In genomic region chr3:42547401-42547945, GRCh38 we compare ENCODE assay signal across 8 cellular contexts. TPM values are rescaled to one million over a fixed set of nuclear protein-coding genes. Genes with fewer than 3 reads are reported as not detected.
DNase-seq lines count a peak whose midpoint lies in the region; ATAC-seq and TF ChIP-seq lines count a peak whose summit lies in the region.

No MANE protein-coding gene starts in this region.

- DNase-seq in M059J (ENCODE audit: low read depth): peak; percentile 36
- peak; percentile 58 for DNase-seq in brain microvascular endothelial cell
- peak; percentile 53 for DNase-seq in iris pigment epithelial cell (ENCODE audit: low read depth)
- peak; percentile 15 to 49 for DNase-seq in stimulated activated CD4-positive, alpha-beta T cell treated with anti-CD3 and anti-CD28 coated beads, Interleukin-15, amount 100 ng/mL, for 48 hours (ENCODE audit: low read depth in 2 of 2)

- peaks cover 10% of the 10 kb centered on the region for H3K36me3 ChIP-seq in brain microvascular endothelial cell (replicated peaks)

- no peak overlapping the region for H3K27ac ChIP-seq in 22Rv1
- H3K27ac ChIP-seq in VCaP: peak overlapping the region; percentile 99
- H3K27ac ChIP-seq in brain microvascular endothelial cell: no peak overlapping the region

- H3K27me3 ChIP-seq in brain microvascular endothelial cell (replicated peaks): no peaks in the 10 kb centered on the region

- in situ Hi-C loops in brain microvascular endothelial cell (cut with HindIII; ENCODE audit: low pct_ligation_motif_present, low sequenced_read_pairs): no loop called here

- no peak overlapping the region for H3K4me3 ChIP-seq in brain microvascular endothelial cell (ENCODE audit: low read depth, low read length)

- TF ChIP-seq CTCF in 22Rv1 (IDR thresholded peaks at IDR 0.05) (peak; percentile 98), GM12874 (IDR thresholded peaks at IDR 0.05; ENCODE audit: insufficient read depth, low read depth, low read length) (peak; percentile 95), VCaP (conservative IDR thresholded peaks at IDR 0.05) (peak; percentile 99), brain microvascular endothelial cell (IDR thresholded peaks at IDR 0.05; ENCODE audit: low read depth, low read length, missing control alignments) (peak; percentile 99)

- ATAC-seq in HG03039 (IDR thresholded peaks at IDR 0.05; ENCODE audit: unreplicated experiment): no peak

RNA-seq across cellular contexts. Expression of gene SEC22C, which starts 34.3 kb away (rescaled TPM):
- 47.3 and 57.7 TPM in 2 replicates for total RNA-seq in M059J (2014; rRNA removed; shearing (Covaris generic))

RNA-seq across cellular contexts. Expression of gene SS18L2, which starts 43.2 kb away (rescaled TPM):
- 34.6 and 35.1 TPM in 2 replicates for total RNA-seq in M059J (2014; rRNA removed; shearing (Covaris generic))

RNA-seq across cellular contexts. Expression of gene VIPR1, which starts 45.0 kb away (rescaled TPM):
- total RNA-seq in M059J (2014; rRNA removed; shearing (Covaris generic)): 0.12 and 0.15 TPM in 2 replicates

RNA-seq across cellular contexts. Expression of gene NKTR, which starts 53.0 kb away (rescaled TPM):
- total RNA-seq in M059J (2014; rRNA removed; shearing (Covaris generic)): 8.0 and 9.4 TPM in 2 replicates
